In the genomic region with DNA sequence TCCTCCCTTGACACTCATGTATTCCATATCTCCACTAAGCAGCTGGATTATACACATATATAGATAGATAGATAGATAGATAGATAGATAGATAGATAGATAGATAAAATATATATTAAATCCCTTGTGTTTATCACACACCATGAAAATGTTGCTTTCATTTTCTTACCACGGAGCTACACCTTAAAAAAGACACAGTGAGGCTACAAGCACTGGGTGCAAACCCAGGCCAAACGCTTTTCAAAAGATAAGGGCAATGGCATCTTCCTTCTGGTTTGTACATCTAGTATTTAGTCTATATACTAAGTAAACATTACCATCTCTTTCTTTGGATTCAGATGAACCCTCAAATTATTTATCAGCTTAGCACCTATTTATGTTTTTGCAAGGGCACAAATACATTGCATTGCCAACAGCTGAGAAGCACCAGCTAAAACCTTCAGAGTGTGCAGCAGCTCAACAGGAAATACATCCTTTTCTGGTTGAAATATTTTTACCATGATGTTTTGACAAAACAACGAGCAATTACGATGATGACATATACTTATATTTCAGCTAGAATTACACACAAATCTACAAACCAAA, we compare ENCODE assay signal across 9 cellular contexts.
A peak's percentile ranks its signal among the peaks of the same experiment; 100 is the strongest.
DNase-seq lines count a peak whose midpoint lies in the region; ATAC-seq lines count a peak whose summit lies in the region.
"Had no signal": no experiment of that assay in that cellular context is flagged by ENCODE, and none has a peak within 500 bp of the region (broad histone marks: within the 10 kb centered on the region; RNA-seq: fewer than 3 reads in every experiment).

No MANE protein-coding gene starts in this region.

- H3K4me3 Mint-ChIP-seq in activated T-cell treated with anti-CD3 and anti-CD28 coated beads, Interleukin-2, amount 50 U/mL, for 24 hours, result peak overlapping the region; percentile 78
- peak overlapping the region; percentile 90 for H3K4me3 Mint-ChIP-seq in T-helper 2 cell treated with Interferon-gamma antibody and Interleukin-4, amounts not matched to agents 5 μg/mL and 100 μg/mL, for 36 hours
- H3K4me3 Mint-ChIP-seq in stimulated activated memory B cell treated with anti-CD40 and anti-IgM and Interleukin-4, amounts not matched to agents 10 μg/mL and 1 μg/mL and 100 μg/mL, for 72 hours, result peak overlapping the region; percentile 94

- no peaks in the 10 kb centered on the region for H3K27me3 Mint-ChIP-seq in activated T-cell treated with anti-CD3 and anti-CD28 coated beads, Interleukin-2, amount 50 U/mL, for 24 hours
- H3K27me3 Mint-ChIP-seq in T-helper 2 cell treated with Interferon-gamma antibody and Interleukin-4, amounts not matched to agents 5 μg/mL and 100 μg/mL, for 36 hours (ENCODE audit: low read depth), result no peaks in the 10 kb centered on the region
- H3K27me3 Mint-ChIP-seq in stimulated activated memory B cell treated with anti-CD40 and anti-IgM and Interleukin-4, amounts not matched to agents 10 μg/mL and 1 μg/mL and 100 μg/mL, for 72 hours, result no peaks in the 10 kb centered on the region

- ATAC-seq in HG02884 (IDR thresholded peaks at IDR 0.05; ENCODE audit: unreplicated experiment), result peak; percentile 49
- peak; percentile 65 for ATAC-seq in stimulated activated memory B cell treated with anti-CD40 and anti-IgM and Interleukin-4, amounts not matched to agents 10 μg/mL and 1 μg/mL and 100 μg/mL, for 72 hours

- H3K36me3 Mint-ChIP-seq in activated T-cell treated with anti-CD3 and anti-CD28 coated beads, Interleukin-2, amount 50 U/mL, for 24 hours (ENCODE audit: low read depth), result peaks cover 24% of the 10 kb centered on the region
- H3K36me3 Mint-ChIP-seq in T-helper 2 cell treated with Interferon-gamma antibody and Interleukin-4, amounts not matched to agents 5 μg/mL and 100 μg/mL, for 36 hours (ENCODE audit: low read depth), result peaks cover 44% of the 10 kb centered on the region
- peaks cover 37% of the 10 kb centered on the region for H3K36me3 Mint-ChIP-seq in stimulated activated memory B cell treated with anti-CD40 and anti-IgM and Interleukin-4, amounts not matched to agents 10 μg/mL and 1 μg/mL and 100 μg/mL, for 72 hours

- H3K27ac Mint-ChIP-seq in activated T-cell treated with anti-CD3 and anti-CD28 coated beads, Interleukin-2, amount 50 U/mL, for 24 hours, result peak overlapping the region; percentile 95
- H3K27ac Mint-ChIP-seq in T-helper 2 cell treated with Interferon-gamma antibody and Interleukin-4, amounts not matched to agents 5 μg/mL and 100 μg/mL, for 36 hours, result peak overlapping the region; percentile 99
- H3K27ac Mint-ChIP-seq in stimulated activated memory B cell treated with anti-CD40 and anti-IgM and Interleukin-4, amounts not matched to agents 10 μg/mL and 1 μg/mL and 100 μg/mL, for 72 hours, result peak overlapping the region; percentile 97

- peaks cover 86% of the 10 kb centered on the region for H3K4me1 Mint-ChIP-seq in activated T-cell treated with anti-CD3 and anti-CD28 coated beads, Interleukin-2, amount 50 U/mL, for 24 hours (ENCODE audit: low read depth)
- H3K4me1 Mint-ChIP-seq in T-helper 2 cell treated with Interferon-gamma antibody and Interleukin-4, amounts not matched to agents 5 μg/mL and 100 μg/mL, for 36 hours (ENCODE audit: low read depth), result peaks cover 43% of the 10 kb centered on the region
- peaks cover 60% of the 10 kb centered on the region for H3K4me1 Mint-ChIP-seq in stimulated activated memory B cell treated with anti-CD40 and anti-IgM and Interleukin-4, amounts not matched to agents 10 μg/mL and 1 μg/mL and 100 μg/mL, for 72 hours

- DNase-seq in activated T-cell treated with anti-CD3 and anti-CD28 coated beads, Interleukin-2, amount 50 U/mL, for 24 hours, result no peak
- DNase-seq in activated T-cell treated with anti-CD3 and anti-CD28 coated beads, Interleukin-2, amount 50 U/mL, for 1 hour, result no peak
- no peak for DNase-seq in T-helper 2 cell treated with Interferon-gamma antibody and Interleukin-4, amounts not matched to agents 5 μg/mL and 100 μg/mL, for 36 hours (ENCODE audit: low spot score)
- DNase-seq in stimulated activated CD4-positive, alpha-beta T cell treated with anti-CD3 and anti-CD28 coated beads, Interleukin-1b, Interleukin-23, amount 100 ng/mL, for 48 hours, result no peak
- DNase-seq in A172 (ENCODE audit: low spot score), result no peak
- no peak for DNase-seq in HPDE6-E6E7 (ENCODE audit: extremely low spot score)
- DNase-seq: SHP77 treated with DMSO at 0.1 percent for 48 hours had no signal

- no peaks in the 10 kb centered on the region for H3K9me3 Mint-ChIP-seq in activated T-cell treated with anti-CD3 and anti-CD28 coated beads, Interleukin-2, amount 50 U/mL, for 24 hours
- no peaks in the 10 kb centered on the region for H3K9me3 Mint-ChIP-seq in T-helper 2 cell treated with Interferon-gamma antibody and Interleukin-4, amounts not matched to agents 5 μg/mL and 100 μg/mL, for 36 hours
- no peaks in the 10 kb centered on the region for H3K9me3 Mint-ChIP-seq in stimulated activated memory B cell treated with anti-CD40 and anti-IgM and Interleukin-4, amounts not matched to agents 10 μg/mL and 1 μg/mL and 100 μg/mL, for 72 hours
